1 cellular context compared by ENCODE assay signal in the genomic region with DNA sequence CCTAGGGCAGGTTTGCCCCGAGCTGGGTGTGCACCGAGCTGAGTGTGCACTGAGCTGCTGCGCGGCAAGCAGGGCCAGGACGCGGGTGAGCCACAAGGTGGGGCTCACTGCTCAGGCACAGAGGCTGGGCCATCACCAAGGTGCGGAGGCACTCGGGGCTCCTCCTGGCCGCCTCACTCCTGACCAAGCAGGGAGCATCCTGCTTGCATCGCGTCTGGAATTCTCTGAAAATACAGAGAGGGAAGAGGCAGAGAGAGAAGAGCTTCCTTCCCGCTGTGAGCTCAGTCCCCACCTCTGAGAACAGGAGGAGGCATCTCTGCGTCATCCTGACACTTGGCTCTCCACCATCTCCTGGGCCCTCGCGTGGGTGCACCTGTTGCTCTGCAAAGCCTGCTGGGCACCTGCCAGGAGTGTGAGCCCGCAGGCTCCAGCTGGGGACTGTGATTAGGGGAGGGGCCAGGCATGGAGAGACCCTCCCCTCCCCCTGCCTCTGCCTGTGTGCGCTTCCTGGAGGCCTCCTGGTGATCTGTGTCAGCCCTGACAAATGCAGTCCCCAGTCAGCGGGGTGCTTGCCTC.
TF ChIP-seq lines count a peak whose summit lies in the region.

No MANE protein-coding gene starts in this region.

TF ChIP-seq in GM12878, 131 proteins besides CTCF, POLR2A, EP300 and RAD21 (continued from another document and continues in another):
- TF ChIP-seq, protein P1, sequence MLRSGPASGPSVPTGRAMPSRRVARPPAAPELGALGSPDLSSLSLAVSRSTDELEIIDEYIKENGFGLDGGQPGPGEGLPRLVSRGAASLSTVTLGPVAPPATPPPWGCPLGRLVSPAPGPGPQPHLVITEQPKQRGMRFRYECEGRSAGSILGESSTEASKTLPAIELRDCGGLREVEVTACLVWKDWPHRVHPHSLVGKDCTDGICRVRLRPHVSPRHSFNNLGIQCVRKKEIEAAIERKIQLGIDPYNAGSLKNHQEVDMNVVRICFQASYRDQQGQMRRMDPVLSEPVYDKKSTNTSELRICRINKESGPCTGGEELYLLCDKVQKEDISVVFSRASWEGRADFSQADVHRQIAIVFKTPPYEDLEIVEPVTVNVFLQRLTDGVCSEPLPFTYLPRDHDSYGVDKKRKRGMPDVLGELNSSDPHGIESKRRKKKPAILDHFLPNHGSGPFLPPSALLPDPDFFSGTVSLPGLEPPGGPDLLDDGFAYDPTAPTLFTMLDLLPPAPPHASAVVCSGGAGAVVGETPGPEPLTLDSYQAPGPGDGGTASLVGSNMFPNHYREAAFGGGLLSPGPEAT (IDR thresholded peaks at IDR 0.05; ENCODE audit: low read depth) = no peak
- TF ChIP-seq, protein P2, sequence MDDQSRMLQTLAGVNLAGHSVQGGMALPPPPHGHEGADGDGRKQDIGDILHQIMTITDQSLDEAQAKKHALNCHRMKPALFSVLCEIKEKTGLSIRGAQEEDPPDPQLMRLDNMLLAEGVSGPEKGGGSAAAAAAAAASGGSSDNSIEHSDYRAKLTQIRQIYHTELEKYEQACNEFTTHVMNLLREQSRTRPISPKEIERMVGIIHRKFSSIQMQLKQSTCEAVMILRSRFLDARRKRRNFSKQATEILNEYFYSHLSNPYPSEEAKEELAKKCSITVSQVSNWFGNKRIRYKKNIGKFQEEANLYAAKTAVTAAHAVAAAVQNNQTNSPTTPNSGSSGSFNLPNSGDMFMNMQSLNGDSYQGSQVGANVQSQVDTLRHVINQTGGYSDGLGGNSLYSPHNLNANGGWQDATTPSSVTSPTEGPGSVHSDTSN (IDR thresholded peaks at IDR 0.05; ENCODE audit: insufficient replicate concordance, low read depth, low read length) = no peak
- TF ChIP-seq IKZF2 (IDR thresholded peaks at IDR 0.05) (no peak), PAX8 (IDR thresholded peaks at IDR 0.05) (no peak), TAF1 (IDR thresholded peaks at IDR 0.05; ENCODE audit: borderline replicate concordance, low read depth, low read length) (no peak), ZNF622 (IDR thresholded peaks at IDR 0.05) (no peak), SPI1 (IDR thresholded peaks at IDR 0.05; ENCODE audit: borderline replicate concordance, insufficient read depth, low read depth, low read length) (no peak), RCOR1 (conservative IDR thresholded peaks at IDR 0.05; ENCODE audit: low read depth, low read length) (no peak), SMC3 (IDR thresholded peaks at IDR 0.05; ENCODE audit: borderline replicate concordance, low read length) (peak; percentile 64; the same call in 1 of the 2 replicates), PRDM15 (CRISPR knock-in tag; IDR thresholded peaks at IDR 0.05) (no peak), IKZF1 (conservative IDR thresholded peaks at IDR 0.05) (0 out of 2 replicates have a peak, but pooled peaks have one; percentile 12), HSF1 (IDR thresholded peaks at IDR 0.05; ENCODE audit: low read depth, low read length) (no peak), NBN (IDR thresholded peaks at IDR 0.05) (no peak), TBL1XR1 (IDR thresholded peaks at IDR 0.05; ENCODE audit: low read depth, low read length) (no peak), SMARCA5 (IDR thresholded peaks at IDR 0.05) (no peak; the same call in 1 of the 2 replicates), CREM (IDR thresholded peaks at IDR 0.05; ENCODE audit: low read depth) (no peak), ZBED1 (IDR thresholded peaks at IDR 0.05; ENCODE audit: borderline replicate concordance) (no peak), TCF12 (IDR thresholded peaks at IDR 0.05; ENCODE audit: low read depth, low read length) (0 out of 2 replicates have a peak, but pooled peaks have one; percentile 11), NRF1 (conservative IDR thresholded peaks at IDR 0.05; ENCODE audit: low read depth, low read length) (no peak), STAT1 (conservative IDR thresholded peaks at IDR 0.05) (no peak), WRNIP1 (IDR thresholded peaks at IDR 0.05; ENCODE audit: borderline replicate concordance, low read depth, low read length) (no peak), SMAD1 (IDR thresholded peaks at IDR 0.05; ENCODE audit: low read depth, partially characterized antibody) (no peak), NR2F1 (conservative IDR thresholded peaks at IDR 0.05) (no peak), CBX3 (IDR thresholded peaks at IDR 0.05; ENCODE audit: borderline replicate concordance, low read depth) (no peak), EGR1 (IDR thresholded peaks at IDR 0.05; ENCODE audit: borderline replicate concordance in 1 of 2, low read depth in 2 of 2, low read length in 2 of 2) (no peak), MAX (IDR thresholded peaks at IDR 0.05; ENCODE audit: low read depth, low read length) (no peak), PKNOX1 (IDR thresholded peaks at IDR 0.05) (no peak), KAT2A (conservative IDR thresholded peaks at IDR 0.05; ENCODE audit: control insufficient read depth, low read depth, low read length) (no peak), ATF3 (IDR thresholded peaks at IDR 0.05; ENCODE audit: borderline replicate concordance, extremely low read depth, low read depth, low read length) (no peak), FOS (IDR thresholded peaks at IDR 0.05; ENCODE audit: borderline replicate concordance, extremely low read depth, insufficient read length) (no peak), ZBTB11 (CRISPR knock-in tag; IDR thresholded peaks at IDR 0.05) (no peak), GATAD2B (conservative IDR thresholded peaks at IDR 0.05; ENCODE audit: low read depth) (no peak), ASH2L (IDR thresholded peaks at IDR 0.05; ENCODE audit: borderline replicate concordance, low read depth) (no peak)
- TF ChIP-seq, protein P3, sequence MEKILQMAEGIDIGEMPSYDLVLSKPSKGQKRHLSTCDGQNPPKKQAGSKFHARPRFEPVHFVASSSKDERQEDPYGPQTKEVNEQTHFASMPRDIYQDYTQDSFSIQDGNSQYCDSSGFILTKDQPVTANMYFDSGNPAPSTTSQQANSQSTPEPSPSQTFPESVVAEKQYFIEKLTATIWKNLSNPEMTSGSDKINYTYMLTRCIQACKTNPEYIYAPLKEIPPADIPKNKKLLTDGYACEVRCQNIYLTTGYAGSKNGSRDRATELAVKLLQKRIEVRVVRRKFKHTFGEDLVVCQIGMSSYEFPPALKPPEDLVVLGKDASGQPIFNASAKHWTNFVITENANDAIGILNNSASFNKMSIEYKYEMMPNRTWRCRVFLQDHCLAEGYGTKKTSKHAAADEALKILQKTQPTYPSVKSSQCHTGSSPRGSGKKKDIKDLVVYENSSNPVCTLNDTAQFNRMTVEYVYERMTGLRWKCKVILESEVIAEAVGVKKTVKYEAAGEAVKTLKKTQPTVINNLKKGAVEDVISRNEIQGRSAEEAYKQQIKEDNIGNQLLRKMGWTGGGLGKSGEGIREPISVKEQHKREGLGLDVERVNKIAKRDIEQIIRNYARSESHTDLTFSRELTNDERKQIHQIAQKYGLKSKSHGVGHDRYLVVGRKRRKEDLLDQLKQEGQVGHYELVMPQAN (conservative IDR thresholded peaks at IDR 0.05) = no peak
- TF ChIP-seq, protein P4, sequence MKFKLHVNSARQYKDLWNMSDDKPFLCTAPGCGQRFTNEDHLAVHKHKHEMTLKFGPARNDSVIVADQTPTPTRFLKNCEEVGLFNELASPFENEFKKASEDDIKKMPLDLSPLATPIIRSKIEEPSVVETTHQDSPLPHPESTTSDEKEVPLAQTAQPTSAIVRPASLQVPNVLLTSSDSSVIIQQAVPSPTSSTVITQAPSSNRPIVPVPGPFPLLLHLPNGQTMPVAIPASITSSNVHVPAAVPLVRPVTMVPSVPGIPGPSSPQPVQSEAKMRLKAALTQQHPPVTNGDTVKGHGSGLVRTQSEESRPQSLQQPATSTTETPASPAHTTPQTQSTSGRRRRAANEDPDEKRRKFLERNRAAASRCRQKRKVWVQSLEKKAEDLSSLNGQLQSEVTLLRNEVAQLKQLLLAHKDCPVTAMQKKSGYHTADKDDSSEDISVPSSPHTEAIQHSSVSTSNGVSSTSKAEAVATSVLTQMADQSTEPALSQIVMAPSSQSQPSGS (IDR thresholded peaks at IDR 0.05; ENCODE audit: low read length) = no peak
